In the genomic region with DNA sequence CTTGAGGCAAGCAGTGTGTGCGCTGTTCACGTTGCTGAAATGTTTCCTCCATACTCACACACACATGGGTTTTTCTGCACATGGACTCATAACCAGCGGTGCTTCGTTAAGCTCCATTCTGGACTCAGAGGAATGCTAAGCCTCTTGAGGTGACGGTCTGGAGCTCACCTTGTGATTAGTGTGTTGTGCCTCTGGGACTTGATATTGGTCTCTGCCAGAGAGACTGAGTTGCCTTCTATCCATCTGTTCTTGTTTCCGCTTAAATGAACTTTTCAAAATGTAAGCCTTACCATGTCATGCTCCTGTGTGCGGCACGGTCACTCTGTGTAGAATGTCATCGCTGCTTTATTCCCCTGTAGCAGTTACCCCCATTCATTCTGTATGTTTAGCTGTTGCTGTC, we compare ENCODE assay signal across 28 cellular contexts. TPM values are rescaled to one million over a fixed set of nuclear protein-coding genes. Genes with fewer than 3 reads are reported as not detected.
DNase-seq lines count a peak whose midpoint lies in the region; ATAC-seq and TF ChIP-seq lines count a peak whose summit lies in the region.
"Had no signal": no experiment of that assay in that cellular context is flagged by ENCODE, and none has a peak within 500 bp of the region (broad histone marks: within the 10 kb centered on the region; RNA-seq: fewer than 3 reads in every experiment).

No MANE protein-coding gene starts in this region.

- DNase-seq in activated T-cell treated with anti-CD3 and anti-CD28 coated beads, Interleukin-2, amount 50 U/mL, for 24 hours = no peak
- no peak for DNase-seq in activated T-cell treated with anti-CD3 and anti-CD28 coated beads, Interleukin-2, amount 50 U/mL, for 48 hours
- DNase-seq in G401 (ENCODE audit: low spot score) (peak; percentile 64), T-helper 17 cell (no peak), glutamatergic neuron (no peak), NOMO-1 treated with DMSO at 0.1 percent for 48 hours (lab: John Stamatoyannopoulos, UW; ENCODE audit: unreplicated experiment) (no peak), neural progenitor cell (ENCODE audit: low spot score) (no peak)
- DNase-seq: 8988T; activated CD4-positive, alpha-beta T cell treated with anti-CD3 and anti-CD28 coated beads for 1 hour; activated CD8-positive, alpha-beta T cell treated with anti-CD3 and anti-CD28 coated beads, Interleukin-2, amount 10 ng/mL, durations not matched to agents 7 days and 5 days; activated gamma-delta T cell treated with Interleukin-2 at 50 U/mL for 16 hours; activated naive CD8-positive, alpha-beta T cell treated with anti-CD3 and anti-CD28 coated beads, Interleukin-2, amount 50 U/mL, for 24 hours; central memory CD4-positive, alpha-beta T cell; DND-41; gastrocnemius medialis; GOT3; HFFc6; kidney glomerular epithelial cell; naive thymus-derived CD8-positive, alpha-beta T cell; NCI-H526; SHP77; stimulated activated naive CD4-positive, alpha-beta T cell treated with Interleukin-2 at 50 U/mL for 16 hours; upper lobe of right lung had no signal

- H3K9ac ChIP-seq in neural progenitor cell = no peak overlapping the region

- ATAC-seq in T-helper 17 cell = no peak
- ATAC-seq in GM21825 (IDR thresholded peaks at IDR 0.05; ENCODE audit: unreplicated experiment) = no peak
- ATAC-seq: activated CD8-positive, alpha-beta T cell treated with anti-CD3 and anti-CD28 coated beads, Interleukin-2, amount 10 ng/mL, durations not matched to agents 7 days and 5 days; activated naive CD8-positive, alpha-beta T cell treated with anti-CD3 and anti-CD28 coated beads, Interleukin-2, amount 50 U/mL, for 24 hours; gastrocnemius medialis; naive thymus-derived CD8-positive, alpha-beta T cell; upper lobe of right lung had no signal

- H3K4me3 ChIP-seq in neural progenitor cell = no peak overlapping the region
- H3K4me3 ChIP-seq: gastrocnemius medialis, lung, skin epidermis, suprapubic skin, upper lobe of right lung had no signal

- H3K9me3 ChIP-seq in T-helper 17 cell (ENCODE audit: control insufficient read depth, low read length, poor library complexity, severe bottlenecking) (no peaks in the 10 kb centered on the region), neural progenitor cell (ENCODE audit: low read depth) (no peaks in the 10 kb centered on the region)
- H3K9me3 ChIP-seq: gastrocnemius medialis, suprapubic skin, upper lobe of right lung had no signal

- H4K20me1 ChIP-seq in neural progenitor cell (ENCODE audit: low read depth) = peaks cover 32% of the 10 kb centered on the region

- peaks cover 10% of the 10 kb centered on the region for H3K4me1 Mint-ChIP-seq in activated T-cell treated with anti-CD3 and anti-CD28 coated beads, Interleukin-2, amount 50 U/mL, for 24 hours (ENCODE audit: low read depth)
- peaks cover 12% of the 10 kb centered on the region for H3K4me1 Mint-ChIP-seq in T-helper 17 cell
- peaks cover 23% of the 10 kb centered on the region for H3K4me1 Mint-ChIP-seq in glutamatergic neuron (ENCODE audit: low read depth, unreplicated experiment)
- peaks cover 5% of the 10 kb centered on the region for H3K4me1 Mint-ChIP-seq in neural progenitor cell
- H3K4me1 Mint-ChIP-seq: activated naive CD8-positive, alpha-beta T cell treated with anti-CD3 and anti-CD28 coated beads, Interleukin-2, amount 50 U/mL, for 24 hours had no signal

- H2AFZ ChIP-seq in neural progenitor cell (replicated peaks) = no peak overlapping the region

- no peak for TF ChIP-seq CTCF in glutamatergic neuron (IDR thresholded peaks at IDR 0.05; ENCODE audit: partially characterized antibody, unreplicated experiment)
- TF ChIP-seq CTCF in neural progenitor cell (IDR thresholded peaks at IDR 0.05) = no peak

- no peaks in the 10 kb centered on the region for H3F3A ChIP-seq in neural progenitor cell (ENCODE audit: low read depth)

- peaks cover 12% of the 10 kb centered on the region for H3K79me2 ChIP-seq in neural progenitor cell (ENCODE audit: low read depth)

- no peaks in the 10 kb centered on the region for H3K27me3 Mint-ChIP-seq in activated T-cell treated with anti-CD3 and anti-CD28 coated beads, Interleukin-2, amount 50 U/mL, for 24 hours
- H3K27me3 Mint-ChIP-seq in T-helper 17 cell (no peaks in the 10 kb centered on the region), glutamatergic neuron (ENCODE audit: unreplicated experiment) (peaks cover 2% of the 10 kb centered on the region), neural progenitor cell (ENCODE audit: insufficient read depth, low read depth) (no peaks in the 10 kb centered on the region)
- H3K27me3 Mint-ChIP-seq: activated naive CD8-positive, alpha-beta T cell treated with anti-CD3 and anti-CD28 coated beads, Interleukin-2, amount 50 U/mL, for 24 hours; naive thymus-derived CD8-positive, alpha-beta T cell had no signal

- no peak overlapping the region for H3K27ac ChIP-seq in neural progenitor cell
- H3K27ac ChIP-seq: C4-2B, gastrocnemius medialis, skin epidermis, suprapubic skin, upper lobe of right lung had no signal

- H3K4me1 ChIP-seq in neural progenitor cell = peaks cover 12% of the 10 kb centered on the region
- H3K4me1 ChIP-seq: suprapubic skin, upper lobe of right lung had no signal

- peaks cover 69% of the 10 kb centered on the region for H3K36me3 Mint-ChIP-seq in activated T-cell treated with anti-CD3 and anti-CD28 coated beads, Interleukin-2, amount 50 U/mL, for 24 hours (ENCODE audit: low read depth)
- H3K36me3 Mint-ChIP-seq in T-helper 17 cell (ENCODE audit: low read depth) = peaks cover 8% of the 10 kb centered on the region
- H3K36me3 Mint-ChIP-seq in glutamatergic neuron (ENCODE audit: unreplicated experiment) = peaks cover 10% of the 10 kb centered on the region
- H3K36me3 Mint-ChIP-seq in neural progenitor cell = peaks cover 32% of the 10 kb centered on the region

- no peak overlapping the region for H3K4me3 Mint-ChIP-seq in activated T-cell treated with anti-CD3 and anti-CD28 coated beads, Interleukin-2, amount 50 U/mL, for 24 hours
- H3K4me3 Mint-ChIP-seq in T-helper 17 cell (no peak overlapping the region), glutamatergic neuron (ENCODE audit: unreplicated experiment) (peak overlapping the region; percentile 59), neural progenitor cell (no peak overlapping the region)
- H3K4me3 Mint-ChIP-seq: activated CD8-positive, alpha-beta T cell treated with anti-CD3 and anti-CD28 coated beads, Interleukin-2, amount 10 ng/mL, durations not matched to agents 7 days and 5 days; activated naive CD8-positive, alpha-beta T cell treated with anti-CD3 and anti-CD28 coated beads, Interleukin-2, amount 50 U/mL, for 24 hours; HFFc6; naive thymus-derived CD8-positive, alpha-beta T cell had no signal

- H3K9me3 Mint-ChIP-seq in activated T-cell treated with anti-CD3 and anti-CD28 coated beads, Interleukin-2, amount 50 U/mL, for 24 hours = no peaks in the 10 kb centered on the region
- H3K9me3 Mint-ChIP-seq in glutamatergic neuron (ENCODE audit: unreplicated experiment) = peaks cover 2% of the 10 kb centered on the region
- no peaks in the 10 kb centered on the region for H3K9me3 Mint-ChIP-seq in neural progenitor cell
- H3K9me3 Mint-ChIP-seq: activated naive CD8-positive, alpha-beta T cell treated with anti-CD3 and anti-CD28 coated beads, Interleukin-2, amount 50 U/mL, for 24 hours; HFFc6; naive thymus-derived CD8-positive, alpha-beta T cell had no signal

- no peak overlapping the region for H3K4me2 ChIP-seq in neural progenitor cell

- H3K36me3 ChIP-seq in neural progenitor cell = peaks cover 31% of the 10 kb centered on the region

- H3K27me3 ChIP-seq in neural progenitor cell = no peaks in the 10 kb centered on the region
- H3K27me3 ChIP-seq: gastrocnemius medialis, suprapubic skin, upper lobe of right lung had no signal

- H3K27ac Mint-ChIP-seq in activated T-cell treated with anti-CD3 and anti-CD28 coated beads, Interleukin-2, amount 50 U/mL, for 24 hours = peak overlapping the region; percentile 10
- peak overlapping the region; percentile 90 for H3K27ac Mint-ChIP-seq in T-helper 17 cell
- H3K27ac Mint-ChIP-seq in glutamatergic neuron (ENCODE audit: unreplicated experiment) = peak overlapping the region; percentile 34
- H3K27ac Mint-ChIP-seq in neural progenitor cell = no peak overlapping the region
- H3K27ac Mint-ChIP-seq: activated CD8-positive, alpha-beta T cell treated with anti-CD3 and anti-CD28 coated beads, Interleukin-2, amount 10 ng/mL, durations not matched to agents 7 days and 5 days; activated naive CD8-positive, alpha-beta T cell treated with anti-CD3 and anti-CD28 coated beads, Interleukin-2, amount 50 U/mL, for 24 hours; HFFc6 had no signal

- in situ Hi-C loops in G401 (cut with HindIII; ENCODE audit: low sequenced_read_pairs) = no loop called here

RNA-seq across cellular contexts. Expression of a gene that starts 42.5 kb away (rescaled TPM):
- 82.3 and 121 TPM in 2 replicates for total RNA-seq in G401 (2014; rRNA removed; shearing (Covaris generic))
- total RNA-seq in T-helper 17 cell = 100 to 1,000 TPM; 211 to 228 TPM
- 276 TPM for total RNA-seq in glutamatergic neuron (ENCODE audit: unreplicated experiment)
- 131 and 140 TPM in 2 replicates for total RNA-seq in neural progenitor cell (ENCODE audit: low replicate concordance)
